Comparison of ENCODE assay signal across 11 cellular contexts in the genomic region with DNA sequence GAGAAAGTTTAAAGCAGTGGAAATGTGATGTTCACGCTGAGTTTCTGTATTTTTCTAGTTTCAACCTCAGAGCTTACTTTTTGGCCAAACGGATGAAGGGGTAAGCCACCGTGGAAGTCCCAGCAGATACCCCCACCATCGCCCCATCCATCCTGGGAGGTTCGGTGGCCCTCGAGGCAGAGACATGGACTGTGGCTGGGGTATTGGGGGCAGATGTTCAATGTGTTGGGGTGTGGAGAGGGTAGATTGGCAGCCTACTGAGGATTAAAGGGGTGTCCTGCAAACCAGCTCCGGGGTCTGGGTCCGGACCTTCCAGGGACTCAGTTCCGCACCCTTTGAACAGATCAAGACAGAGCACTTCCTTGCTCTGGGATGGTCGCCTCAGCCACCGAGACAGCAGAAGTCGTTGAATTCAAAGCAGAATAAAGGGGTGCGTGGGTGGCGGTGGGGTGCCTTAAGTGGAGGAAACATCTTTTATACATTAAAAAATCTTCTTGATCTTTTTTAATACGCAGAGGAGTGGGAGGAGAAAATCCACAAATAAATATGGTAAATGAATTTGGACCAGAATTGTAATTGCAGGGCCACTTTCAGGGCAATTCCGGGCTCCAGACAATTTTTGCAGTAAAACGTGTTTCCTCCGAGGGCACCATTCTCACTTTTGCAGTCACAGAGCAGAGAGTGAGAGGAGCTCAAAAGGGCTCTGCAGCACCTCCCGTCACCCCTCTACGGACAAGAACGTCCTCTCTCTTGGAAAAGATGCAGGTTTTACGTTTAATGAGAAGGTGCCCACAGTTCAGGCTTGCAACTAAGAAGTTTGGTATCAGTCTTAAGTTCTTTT. TPM values are rescaled to one million over a fixed set of nuclear protein-coding genes. Genes with fewer than 3 reads are reported as not detected.
DNase-seq lines count a peak whose midpoint lies in the region; ATAC-seq lines count a peak whose summit lies in the region.
"Had no signal": no experiment of that assay in that cellular context is flagged by ENCODE, and none has a peak within 500 bp of the region (broad histone marks: within the 10 kb centered on the region; RNA-seq: fewer than 3 reads in every experiment).

No MANE protein-coding gene starts in this region.

- peaks cover 73% of the 10 kb centered on the region for H3K27me3 Mint-ChIP-seq in activated T-cell treated with anti-CD3 and anti-CD28 coated beads, Interleukin-2, amount 50 U/mL, for 72 hours (ENCODE audit: low read depth)
- peaks cover 54% of the 10 kb centered on the region for H3K27me3 Mint-ChIP-seq in activated T-helper 17 cell treated with anti-CD3 and anti-CD28 coated beads, Interleukin-2, amount 50 U/mL, for 72 hours
- peaks cover 83% of the 10 kb centered on the region for H3K27me3 Mint-ChIP-seq in stimulated activated memory B cell treated with anti-CD40 and anti-IgM and Interleukin-4, amounts not matched to agents 10 μg/mL and 1 μg/mL and 100 μg/mL, for 72 hours

- peaks cover 5% of the 10 kb centered on the region in 2 donors for H3K36me3 Mint-ChIP-seq in activated T-cell treated with anti-CD3 and anti-CD28 coated beads, Interleukin-2, amount 50 U/mL, for 72 hours (ENCODE audit: insufficient read depth in 2 of 2)
- H3K36me3 Mint-ChIP-seq in activated T-helper 17 cell treated with anti-CD3 and anti-CD28 coated beads, Interleukin-2, amount 50 U/mL, for 72 hours (ENCODE audit: low read depth) = peaks cover 13% of the 10 kb centered on the region
- no peaks in the 10 kb centered on the region for H3K36me3 Mint-ChIP-seq in stimulated activated memory B cell treated with anti-CD40 and anti-IgM and Interleukin-4, amounts not matched to agents 10 μg/mL and 1 μg/mL and 100 μg/mL, for 72 hours

- no peak for ATAC-seq in activated T-cell treated with anti-CD3 and anti-CD28 coated beads, Interleukin-2, amount 50 U/mL, for 72 hours (replicated peaks in 1 of 2)
- peak; percentile 9 for ATAC-seq in HG03060 (IDR thresholded peaks at IDR 0.05; ENCODE audit: low read depth, unreplicated experiment)
- ATAC-seq in activated T-helper 17 cell treated with anti-CD3 and anti-CD28 coated beads, Interleukin-2, amount 50 U/mL, for 72 hours (replicated peaks) = peak; percentile 34
- no peak for ATAC-seq in stimulated activated memory B cell treated with anti-CD40 and anti-IgM and Interleukin-4, amounts not matched to agents 10 μg/mL and 1 μg/mL and 100 μg/mL, for 72 hours
- ATAC-seq in HG03469 (IDR thresholded peaks at IDR 0.05; ENCODE audit: unreplicated experiment) = no peak

- H3K27ac Mint-ChIP-seq in activated T-cell treated with anti-CD3 and anti-CD28 coated beads, Interleukin-2, amount 50 U/mL, for 72 hours = no peak overlapping the region
- peak overlapping the region; percentile 91 for H3K27ac Mint-ChIP-seq in activated T-helper 17 cell treated with anti-CD3 and anti-CD28 coated beads, Interleukin-2, amount 50 U/mL, for 72 hours
- peak overlapping the region; percentile 55 for H3K27ac Mint-ChIP-seq in stimulated activated memory B cell treated with anti-CD40 and anti-IgM and Interleukin-4, amounts not matched to agents 10 μg/mL and 1 μg/mL and 100 μg/mL, for 72 hours

- peak overlapping the region; percentile 80 to 92 for H3K4me3 Mint-ChIP-seq in activated T-cell treated with anti-CD3 and anti-CD28 coated beads, Interleukin-2, amount 50 U/mL, for 72 hours
- peak overlapping the region; percentile 84 for H3K4me3 Mint-ChIP-seq in activated T-helper 17 cell treated with anti-CD3 and anti-CD28 coated beads, Interleukin-2, amount 50 U/mL, for 72 hours
- H3K4me3 Mint-ChIP-seq in stimulated activated memory B cell treated with anti-CD40 and anti-IgM and Interleukin-4, amounts not matched to agents 10 μg/mL and 1 μg/mL and 100 μg/mL, for 72 hours = peak overlapping the region; percentile 66

- peaks cover 53% of the 10 kb centered on the region for H3K4me1 Mint-ChIP-seq in activated T-cell treated with anti-CD3 and anti-CD28 coated beads, Interleukin-2, amount 50 U/mL, for 72 hours (ENCODE audit: low read depth)
- peaks cover 21% of the 10 kb centered on the region for H3K4me1 Mint-ChIP-seq in activated T-helper 17 cell treated with anti-CD3 and anti-CD28 coated beads, Interleukin-2, amount 50 U/mL, for 72 hours
- peaks cover 34% of the 10 kb centered on the region for H3K4me1 Mint-ChIP-seq in stimulated activated memory B cell treated with anti-CD40 and anti-IgM and Interleukin-4, amounts not matched to agents 10 μg/mL and 1 μg/mL and 100 μg/mL, for 72 hours

- peak in 1 of 2 donors; percentile 48 for DNase-seq in activated T-cell treated with anti-CD3 and anti-CD28 coated beads, Interleukin-2, amount 50 U/mL, for 72 hours
- DNase-seq in activated T-cell treated with anti-CD3 and anti-CD28 coated beads, Interleukin-2, amount 50 U/mL, for 48 hours = no peak
- no peak for DNase-seq in NCI-H1092 (lab: John Stamatoyannopoulos, UW)
- DNase-seq in activated effector memory CD4-positive, alpha-beta T cell treated with Interleukin-2 at 50 U/mL for 16 hours = no peak
- DNase-seq: activated gamma-delta T cell treated with Interleukin-2 at 50 U/mL for 16 hours, NCI-H1694, spleen had no signal

- peaks cover 0 to 3% of the 10 kb centered on the region in 2 donors for H3K9me3 Mint-ChIP-seq in activated T-cell treated with anti-CD3 and anti-CD28 coated beads, Interleukin-2, amount 50 U/mL, for 72 hours
- peaks cover 6% of the 10 kb centered on the region for H3K9me3 Mint-ChIP-seq in activated T-helper 17 cell treated with anti-CD3 and anti-CD28 coated beads, Interleukin-2, amount 50 U/mL, for 72 hours
- no peaks in the 10 kb centered on the region for H3K9me3 Mint-ChIP-seq in stimulated activated memory B cell treated with anti-CD40 and anti-IgM and Interleukin-4, amounts not matched to agents 10 μg/mL and 1 μg/mL and 100 μg/mL, for 72 hours

RNA-seq across cellular contexts. Expression of a gene that starts 8.2 kb away (rescaled TPM):
- total RNA-seq in activated T-cell treated with anti-CD3 and anti-CD28 coated beads, Interleukin-2, amount 50 U/mL, for 72 hours = 1 to 10 TPM; 6.0 to 7.2 TPM
- total RNA-seq in activated T-helper 17 cell treated with anti-CD3 and anti-CD28 coated beads, Interleukin-2, amount 50 U/mL, for 72 hours = 1 to 10 TPM; 1.6 to 5.5 TPM

RNA-seq across cellular contexts. Expression of a gene that starts 27.1 kb away (rescaled TPM):
- total RNA-seq in activated T-cell treated with anti-CD3 and anti-CD28 coated beads, Interleukin-2, amount 50 U/mL, for 72 hours = 1 to 10 TPM; 2.4 to 5.6 TPM
- total RNA-seq in activated T-helper 17 cell treated with anti-CD3 and anti-CD28 coated beads, Interleukin-2, amount 50 U/mL, for 72 hours = 1 to 10 TPM in 1 of 2 donors, under 1 TPM in 1; 0.50 to 1.6 TPM

RNA-seq across cellular contexts. Expression of a gene that starts 34.2 kb away (rescaled TPM):
- total RNA-seq in activated T-cell treated with anti-CD3 and anti-CD28 coated beads, Interleukin-2, amount 50 U/mL, for 72 hours = 10 to 100 TPM; 38.3 to 45.8 TPM
- 1 to 10 TPM; 8.7 to 9.1 TPM for total RNA-seq in activated T-helper 17 cell treated with anti-CD3 and anti-CD28 coated beads, Interleukin-2, amount 50 U/mL, for 72 hours

Comparison
In these comparisons a context has a peak if more than half of its experiments do, and no peak if none do; other contexts are left out.
1. ATAC-seq: peak in HG03060 (single experiment) and activated T-helper 17 cell treated with anti-CD3 and anti-CD28 coated beads, Interleukin-2, amount 50 U/mL, for 72 hours (single experiment); none in activated T-cell treated with anti-CD3 and anti-CD28 coated beads, Interleukin-2, amount 50 U/mL, for 72 hours (0 of 2), stimulated activated memory B cell treated with anti-CD40 and anti-IgM and Interleukin-4, amounts not matched to agents 10 μg/mL and 1 μg/mL and 100 μg/mL, for 72 hours (single experiment) and HG03469 (single experiment).
2. Peak in every context shown above with its lines, with median percentiles within 50 percentile points of each other: H3K4me3 Mint-ChIP-seq.